In the genomic region with DNA sequence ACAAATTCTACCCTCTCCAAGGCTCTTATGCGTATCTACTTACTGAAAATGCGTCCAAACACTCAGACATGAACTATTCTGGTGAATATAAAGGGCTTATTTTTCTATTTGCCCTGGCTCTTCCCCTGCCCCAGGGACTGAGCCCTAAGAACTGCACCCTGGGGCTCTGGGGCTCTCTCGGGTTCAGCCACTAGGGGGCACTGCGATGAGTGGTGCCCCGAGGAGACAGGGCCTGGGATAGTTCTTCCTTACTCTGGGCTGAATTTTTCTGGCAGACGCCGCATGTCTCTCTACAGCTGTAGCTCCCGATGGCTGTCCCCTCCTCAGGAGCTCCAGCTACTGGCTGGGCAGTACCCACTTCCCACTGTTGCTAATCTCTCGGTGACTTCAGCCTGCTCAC, we compare ENCODE assay signal across 12 cellular contexts. TPM values are rescaled to one million over a fixed set of nuclear protein-coding genes. Genes with fewer than 3 reads are reported as not detected.
DNase-seq lines count a peak whose midpoint lies in the region; ATAC-seq, FAIRE-seq and TF ChIP-seq lines count a peak whose summit lies in the region.
"Had no signal": no experiment of that assay in that cellular context is flagged by ENCODE, and none has a peak within 500 bp of the region (broad histone marks: within the 10 kb centered on the region; RNA-seq: fewer than 3 reads in every experiment).

No MANE protein-coding gene starts in this region.

- H4K91ac ChIP-seq in IMR-90 (ENCODE audit: insufficient read depth, low read depth, low read length): no peak overlapping the region

- no peak overlapping the region for H3K27ac Mint-ChIP-seq in Calu3 (ENCODE audit: unreplicated experiment)
- H3K27ac Mint-ChIP-seq in osteocyte (ENCODE audit: unreplicated experiment): no peak overlapping the region
- H3K27ac Mint-ChIP-seq: stimulated activated naive CD8-positive, alpha-beta T cell treated with anti-CD3 and anti-CD28 coated beads, Interleukin-15, amount 100 ng/mL, for 72 hours had no signal

- H2AFZ ChIP-seq in IMR-90 (replicated peaks; ENCODE audit: low read length, poor library complexity): no peak overlapping the region

- no peak overlapping the region for H3K18ac ChIP-seq in IMR-90 (ENCODE audit: low read depth, low read length)

- peak overlapping the region; percentile 58; the same call in 1 of the 2 replicates for H2AK5ac ChIP-seq in IMR-90 (ENCODE audit: low read depth, low read length)

- no peak overlapping the region for H2BK15ac ChIP-seq in IMR-90 (ENCODE audit: low read depth, low read length)

- H3K27ac ChIP-seq in IMR-90 (ENCODE audit: insufficient read depth, low read length): no peak overlapping the region

- TF ChIP-seq CTCF in Calu3 (IDR thresholded peaks at IDR 0.05; ENCODE audit: unreplicated experiment): peak; percentile 85
- TF ChIP-seq CTCF in IMR-90 (conservative IDR thresholded peaks at IDR 0.05; ENCODE audit: low read depth, low read length): no peak
- peak; percentile 48 for TF ChIP-seq CTCF in cardiac fibroblast (IDR thresholded peaks at IDR 0.05; ENCODE audit: low read depth, low read length)
- peak; percentile 39 for TF ChIP-seq CTCF in osteocyte (IDR thresholded peaks at IDR 0.05)

- POLR2A ChIA-PET in IMR-90 (lab: Charles Lee; ENCODE audit: unreplicated experiment): no interaction called here

- no peak overlapping the region for H3K4me2 ChIP-seq in IMR-90 (ENCODE audit: low read depth, low read length)

- H3K27me3 Mint-ChIP-seq in Calu3 (ENCODE audit: unreplicated experiment) (no peaks in the 10 kb centered on the region), osteocyte (ENCODE audit: unreplicated experiment) (no peaks in the 10 kb centered on the region)
- H3K27me3 Mint-ChIP-seq: stimulated activated naive CD8-positive, alpha-beta T cell treated with anti-CD3 and anti-CD28 coated beads, Interleukin-15, amount 100 ng/mL, for 72 hours had no signal

- H3K14ac ChIP-seq in IMR-90 (replicated peaks; ENCODE audit: low read depth, low read length): no peak overlapping the region

- H4K8ac ChIP-seq in IMR-90 (ENCODE audit: low read depth in 2 of 2, low read length in 2 of 2): no peak overlapping the region

- H3K4me3 Mint-ChIP-seq in Calu3 (ENCODE audit: low read depth, unreplicated experiment) (no peak overlapping the region), osteocyte (ENCODE audit: unreplicated experiment) (no peak overlapping the region)
- H3K4me3 Mint-ChIP-seq: stimulated activated naive CD8-positive, alpha-beta T cell treated with anti-CD3 and anti-CD28 coated beads, Interleukin-15, amount 100 ng/mL, for 72 hours had no signal

- H3K4me1 Mint-ChIP-seq in Calu3 (ENCODE audit: low read depth, unreplicated experiment) (peaks cover 35% of the 10 kb centered on the region), osteocyte (ENCODE audit: unreplicated experiment) (peaks cover 6% of the 10 kb centered on the region)

- H3K9me1 ChIP-seq in IMR-90 (ENCODE audit: insufficient read depth, low read length): peaks cover 6% of the 10 kb centered on the region

- peak overlapping the region; percentile 74; the same call in 1 of the 2 replicates for H2BK20ac ChIP-seq in IMR-90 (ENCODE audit: low read depth, low read length)

- H3K36me3 Mint-ChIP-seq in Calu3 (ENCODE audit: insufficient read depth, unreplicated experiment) (peaks cover 43% of the 10 kb centered on the region), osteocyte (ENCODE audit: unreplicated experiment) (no peaks in the 10 kb centered on the region)

- peaks cover 6% of the 10 kb centered on the region; the same call in 1 of the 2 replicates for H3K4me1 ChIP-seq in IMR-90 (ENCODE audit: control insufficient read depth, insufficient read depth, low read length)

- no peaks in the 10 kb centered on the region for H4K20me1 ChIP-seq in IMR-90 (ENCODE audit: insufficient read depth, low read length)

- DNase-seq in Calu3: no peak
- no peak for DNase-seq in IMR-90
- no peak for DNase-seq in cardiac fibroblast (ENCODE audit: low read depth in 2 of 2)
- no peak for DNase-seq in osteocyte (ENCODE audit: extremely low spot score, unreplicated experiment)
- no peak for DNase-seq in AG20443 (ENCODE audit: low spot score)
- DNase-seq in RCC 7860 (ENCODE audit: low spot score): no peak
- DNase-seq: activated naive CD4-positive, alpha-beta T cell treated with anti-CD3 and anti-CD28 coated beads, Interleukin-2, amount 50 U/mL, for 16 hours; NCI-H146; NCI-H82; stimulated activated CD4-positive, alpha-beta T cell treated with anti-CD3 and anti-CD28 coated beads, Interleukin-4, amount 100 ng/mL, for 4 hours; stimulated activated naive CD8-positive, alpha-beta T cell treated with anti-CD3 and anti-CD28 coated beads, Interleukin-15, amount 100 ng/mL, for 72 hours had no signal

- no peak overlapping the region for H3K23ac ChIP-seq in IMR-90 (ENCODE audit: low read depth, low read length)

- no peak overlapping the region for H2BK5ac ChIP-seq in IMR-90 (ENCODE audit: low read depth, low read length, poor library complexity, severe bottlenecking)

- no TSS peak for BruUV-seq in Calu3 (replicated peaks; lab: Mats Ljungman, UMichigan)
- BruUV-seq in IMR-90 (replicated peaks; lab: Mats Ljungman, UMichigan): no TSS peak

- H3K56ac ChIP-seq in IMR-90 (ENCODE audit: extremely low read depth, insufficient read depth, low read length): no peak overlapping the region

- 94% methylated on average over 5 of the region's 9 CpGs; no CpG with 5 or more reads in 1 of the 2 experiments for WGBS in IMR-90 (ENCODE audit: extremely low coverage in 2 of 2, insufficient read length in 1 of 2), 2 experiments

- H3K4me3 ChIP-seq in IMR-90 (ENCODE audit: insufficient read depth, low read depth, low read length): no peak overlapping the region
- no peak overlapping the region for H3K4me3 ChIP-seq in cardiac fibroblast (replicated peaks in 1 of 2; ENCODE audit: low read depth in 2 of 2, low read length in 2 of 2)

- no peak for TF ChIP-seq POLR2A in IMR-90 (IDR thresholded peaks at IDR 0.05; ENCODE audit: low read depth, low read length)

- intact Hi-C loops in Calu3 (cut with micrococcal nuclease; ENCODE audit: unreplicated experiment) (no loop called here), IMR-90 (cut with micrococcal nuclease) (no loop called here)

- CTCF ChIA-PET in Calu3 (lab: Charles Lee) (interaction anchor here (0.6 to 1.2 kb wide), 2 partner anchors 9 to 32 kb away, joined by 3 read pairs; no protein-coding TSS in a partner anchor), IMR-90 (lab: Yijun Ruan, JAX) (interaction anchor here (1.6 kb wide), 1 partner anchor 11 kb away, joined by 5 read pairs; no protein-coding TSS in a partner anchor)

- in situ Hi-C loops in IMR-90 (cut with MboI; ENCODE audit: low sequenced_read_pairs): no loop called here

- H4K5ac ChIP-seq in IMR-90 (ENCODE audit: low read depth, low read length): no peak overlapping the region; the same call in 1 of the 2 replicates

- H3K9me3 Mint-ChIP-seq in Calu3 (ENCODE audit: low read depth, unreplicated experiment): peaks cover 6% of the 10 kb centered on the region
- peaks cover 9% of the 10 kb centered on the region for H3K9me3 Mint-ChIP-seq in osteocyte (ENCODE audit: unreplicated experiment)

- H3K36me3 ChIP-seq in IMR-90 (ENCODE audit: control insufficient read depth, insufficient read depth, low read length): no peaks in the 10 kb centered on the region

- FAIRE-seq in RCC 7860 (lab: Jason Lieb, UNC): no peak

- 0 out of 4 replicates have a peak, but pooled peaks cover 0 to 3% of the 10 kb centered on the region in 2 experiments for H3K79me1 ChIP-seq in IMR-90 (ENCODE audit: low read depth in 1 of 2, low read length in 2 of 2)

- H2AK9ac ChIP-seq in IMR-90 (replicated peaks; ENCODE audit: low read depth, low read length, poor library complexity): no peak overlapping the region

- no peak overlapping the region for H3K4ac ChIP-seq in IMR-90 (ENCODE audit: low read depth, low read length)

- dilution Hi-C loops in IMR-90 (cut with HindIII; ENCODE audit: low sequenced_read_pairs, unreplicated experiment): no loop called here

- ATAC-seq in IMR-90 (ENCODE audit: low read depth) (no peak), HG02938 (IDR thresholded peaks at IDR 0.05; ENCODE audit: unreplicated experiment) (no peak)
- ATAC-seq: stimulated activated naive CD8-positive, alpha-beta T cell treated with anti-CD3 and anti-CD28 coated beads, Interleukin-15, amount 100 ng/mL, for 72 hours had no signal

- H3K9ac ChIP-seq in IMR-90 (ENCODE audit: low read depth, low read length): no peak overlapping the region

- H3K27me3 ChIP-seq in IMR-90 (ENCODE audit: control insufficient read depth, insufficient read depth, low read length): no peaks in the 10 kb centered on the region

- H2BK120ac ChIP-seq in IMR-90 (ENCODE audit: low read depth, low read length): peak overlapping the region; percentile 69; the same call in 1 of the 2 replicates

- H3K9me3 ChIP-seq in IMR-90 (ENCODE audit: control insufficient read depth, insufficient read depth, low read length): no peaks in the 10 kb centered on the region

- TF ChIP-seq RAD21 in IMR-90 (IDR thresholded peaks at IDR 0.05; ENCODE audit: low read length): no peak

TF ChIP-seq in IMR-90, 13 proteins besides CTCF, POLR2A, EP300 and RAD21:
- TF ChIP-seq FOS (IDR thresholded peaks at IDR 0.05; ENCODE audit: low read depth, low read length) (no peak), BHLHE40 (IDR thresholded peaks at IDR 0.05; ENCODE audit: low read depth, low read length) (no peak), RCOR1 (IDR thresholded peaks at IDR 0.05; ENCODE audit: insufficient replicate concordance, low read length) (no peak), NFE2L2 (IDR thresholded peaks at IDR 0.05; ENCODE audit: low read depth, low read length) (no peak), RFX5 (IDR thresholded peaks at IDR 0.05; ENCODE audit: low read depth, low read length) (no peak)

RNA-seq across cellular contexts. Expression of a gene that starts 30.8 kb away (rescaled TPM):
- 9.4 and 11.9 TPM in 2 replicates for total RNA-seq in Calu3 (2022)
- total RNA-seq in IMR-90 (2012; rRNA removed): 78.7 and 88.3 TPM in 2 replicates
- 71.5 and 75.2 TPM in 2 replicates for polyA plus RNA-seq in IMR-90 (2012; rRNA removed)
- 49.6 and 55.2 TPM in 2 replicates for polyA plus RNA-seq in IMR-90 (2012; cell fraction: cytosol; rRNA removed)
- 50.0 and 117 TPM in 2 replicates for polyA plus RNA-seq in IMR-90 (2012; cell fraction: nucleus; rRNA removed; ENCODE audit: low replicate concordance)
- 10.2 and 11.9 TPM in 2 replicates for total RNA-seq in osteocyte
